1 cellular context compared by ENCODE assay signal in genomic region chr22:46815896-46816721, GRCh38.
TF ChIP-seq lines count a peak whose summit lies in the region.

No MANE protein-coding gene starts in this region.

TF ChIP-seq in HepG2, 621 proteins besides CTCF, POLR2A, EP300 and RAD21 (continued from another document and continues in another):
- TF ChIP-seq ZBTB33 (CRISPR knock-in tag; IDR thresholded peaks at IDR 0.05) (no peak), HNF4G (IDR thresholded peaks at IDR 0.05; ENCODE audit: borderline replicate concordance, low read depth, low read length) (no peak), HNF4G (CRISPR knock-in tag; IDR thresholded peaks at IDR 0.05; ENCODE audit: borderline replicate concordance, low read depth) (no peak), FOXA3 (CRISPR knock-in tag; IDR thresholded peaks at IDR 0.05) (peak; percentile 33; the same call in 1 of the 2 replicates), SOX13 (IDR thresholded peaks at IDR 0.05) (no peak), SOX13 (CRISPR knock-in tag; conservative IDR thresholded peaks at IDR 0.05 in 1 of 2, IDR thresholded peaks at IDR 0.05 in 1 of 2) (no peak), ZNF253 (CRISPR knock-in tag; IDR thresholded peaks at IDR 0.05; ENCODE audit: borderline replicate concordance) (no peak), KDM1A (CRISPR knock-in tag; IDR thresholded peaks at IDR 0.05) (no peak), TMF1 (CRISPR knock-in tag; IDR thresholded peaks at IDR 0.05; ENCODE audit: low read depth) (no peak), ZNF552 (CRISPR knock-in tag; IDR thresholded peaks at IDR 0.05; ENCODE audit: borderline replicate concordance) (no peak), RFX3 (CRISPR knock-in tag; IDR thresholded peaks at IDR 0.05) (no peak), ZKSCAN1 (IDR thresholded peaks at IDR 0.05; ENCODE audit: low read length) (no peak), ZNF431 (CRISPR knock-in tag; IDR thresholded peaks at IDR 0.05; ENCODE audit: borderline replicate concordance, low read depth) (no peak), ZBTB7B (CRISPR knock-in tag; IDR thresholded peaks at IDR 0.05) (peak; percentile 57; the same call in 1 of the 2 replicates), ZNF513 (CRISPR knock-in tag; conservative IDR thresholded peaks at IDR 0.05) (no peak), RBM39 (IDR thresholded peaks at IDR 0.05; ENCODE audit: low read depth, low read length, poor library complexity, severe bottlenecking) (peak; percentile 46), ZNF550 (CRISPR knock-in tag; IDR thresholded peaks at IDR 0.05; ENCODE audit: borderline replicate concordance) (no peak), ARNTL (CRISPR knock-in tag; IDR thresholded peaks at IDR 0.05) (no peak), HNF1B (CRISPR knock-in tag; IDR thresholded peaks at IDR 0.05) (no peak; the same call in 1 of the 2 replicates), ZBTB49 (CRISPR knock-in tag; IDR thresholded peaks at IDR 0.05; ENCODE audit: borderline replicate concordance) (no peak), FOXK2 (IDR thresholded peaks at IDR 0.05) (no peak), HMG20B (CRISPR knock-in tag; conservative IDR thresholded peaks at IDR 0.05) (no peak), HINFP (CRISPR knock-in tag; IDR thresholded peaks at IDR 0.05; ENCODE audit: low read depth) (0 out of 2 replicates have a peak, but pooled peaks have one; percentile 33), ZNF530 (CRISPR knock-in tag; IDR thresholded peaks at IDR 0.05; ENCODE audit: low read depth) (no peak), CEBPB (IDR thresholded peaks at IDR 0.05; ENCODE audit: borderline replicate concordance, low read depth, low read length) (no peak), SMAD1 (CRISPR knock-in tag; IDR thresholded peaks at IDR 0.05; ENCODE audit: borderline replicate concordance, low read depth) (no peak), XRCC5 (optimal IDR thresholded peaks at IDR 0.05; ENCODE audit: low read length) (peak; percentile 69), MXI1 (IDR thresholded peaks at IDR 0.05; ENCODE audit: borderline replicate concordance, low read depth, low read length) (no peak; the same call in 2 of the 3 replicates), ZZZ3 (CRISPR knock-in tag; IDR thresholded peaks at IDR 0.05; ENCODE audit: borderline replicate concordance) (no peak), SNRNP70 (IDR thresholded peaks at IDR 0.05; ENCODE audit: low read depth, low read length) (no peak), ZNF777 (CRISPR knock-in tag; IDR thresholded peaks at IDR 0.05) (no peak), HDAC1 (CRISPR knock-in tag; IDR thresholded peaks at IDR 0.05) (peak; percentile 66), FOXP1 (IDR thresholded peaks at IDR 0.05) (no peak), FOXP1 (CRISPR knock-in tag; IDR thresholded peaks at IDR 0.05) (peak; percentile 50; the same call in 1 of the 2 replicates)
- TF ChIP-seq, protein P1, sequence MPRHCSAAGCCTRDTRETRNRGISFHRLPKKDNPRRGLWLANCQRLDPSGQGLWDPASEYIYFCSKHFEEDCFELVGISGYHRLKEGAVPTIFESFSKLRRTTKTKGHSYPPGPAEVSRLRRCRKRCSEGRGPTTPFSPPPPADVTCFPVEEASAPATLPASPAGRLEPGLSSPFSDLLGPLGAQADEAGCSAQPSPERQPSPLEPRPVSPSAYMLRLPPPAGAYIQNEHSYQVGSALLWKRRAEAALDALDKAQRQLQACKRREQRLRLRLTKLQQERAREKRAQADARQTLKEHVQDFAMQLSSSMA (CRISPR knock-in tag; IDR thresholded peaks at IDR 0.05): no peak
- TF ChIP-seq, protein P2, sequence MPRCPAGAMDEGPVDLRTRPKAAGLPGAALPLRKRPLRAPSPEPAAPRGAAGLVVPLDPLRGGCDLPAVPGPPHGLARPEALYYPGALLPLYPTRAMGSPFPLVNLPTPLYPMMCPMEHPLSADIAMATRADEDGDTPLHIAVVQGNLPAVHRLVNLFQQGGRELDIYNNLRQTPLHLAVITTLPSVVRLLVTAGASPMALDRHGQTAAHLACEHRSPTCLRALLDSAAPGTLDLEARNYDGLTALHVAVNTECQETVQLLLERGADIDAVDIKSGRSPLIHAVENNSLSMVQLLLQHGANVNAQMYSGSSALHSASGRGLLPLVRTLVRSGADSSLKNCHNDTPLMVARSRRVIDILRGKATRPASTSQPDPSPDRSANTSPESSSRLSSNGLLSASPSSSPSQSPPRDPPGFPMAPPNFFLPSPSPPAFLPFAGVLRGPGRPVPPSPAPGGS (CRISPR knock-in tag; IDR thresholded peaks at IDR 0.05): no peak
- TF ChIP-seq, protein P3, sequence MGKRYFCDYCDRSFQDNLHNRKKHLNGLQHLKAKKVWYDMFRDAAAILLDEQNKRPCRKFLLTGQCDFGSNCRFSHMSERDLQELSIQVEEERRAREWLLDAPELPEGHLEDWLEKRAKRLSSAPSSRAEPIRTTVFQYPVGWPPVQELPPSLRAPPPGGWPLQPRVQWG (CRISPR knock-in tag; IDR thresholded peaks at IDR 0.05; ENCODE audit: borderline replicate concordance, low read depth): no peak
- TF ChIP-seq, protein P4, sequence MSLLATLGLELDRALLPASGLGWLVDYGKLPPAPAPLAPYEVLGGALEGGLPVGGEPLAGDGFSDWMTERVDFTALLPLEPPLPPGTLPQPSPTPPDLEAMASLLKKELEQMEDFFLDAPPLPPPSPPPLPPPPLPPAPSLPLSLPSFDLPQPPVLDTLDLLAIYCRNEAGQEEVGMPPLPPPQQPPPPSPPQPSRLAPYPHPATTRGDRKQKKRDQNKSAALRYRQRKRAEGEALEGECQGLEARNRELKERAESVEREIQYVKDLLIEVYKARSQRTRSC (CRISPR knock-in tag; IDR thresholded peaks at IDR 0.05; ENCODE audit: low read depth): no peak
- TF ChIP-seq, protein P5, sequence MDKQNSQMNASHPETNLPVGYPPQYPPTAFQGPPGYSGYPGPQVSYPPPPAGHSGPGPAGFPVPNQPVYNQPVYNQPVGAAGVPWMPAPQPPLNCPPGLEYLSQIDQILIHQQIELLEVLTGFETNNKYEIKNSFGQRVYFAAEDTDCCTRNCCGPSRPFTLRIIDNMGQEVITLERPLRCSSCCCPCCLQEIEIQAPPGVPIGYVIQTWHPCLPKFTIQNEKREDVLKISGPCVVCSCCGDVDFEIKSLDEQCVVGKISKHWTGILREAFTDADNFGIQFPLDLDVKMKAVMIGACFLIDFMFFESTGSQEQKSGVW (CRISPR knock-in tag; IDR thresholded peaks at IDR 0.05; ENCODE audit: borderline replicate concordance): no peak
- TF ChIP-seq, protein P6, sequence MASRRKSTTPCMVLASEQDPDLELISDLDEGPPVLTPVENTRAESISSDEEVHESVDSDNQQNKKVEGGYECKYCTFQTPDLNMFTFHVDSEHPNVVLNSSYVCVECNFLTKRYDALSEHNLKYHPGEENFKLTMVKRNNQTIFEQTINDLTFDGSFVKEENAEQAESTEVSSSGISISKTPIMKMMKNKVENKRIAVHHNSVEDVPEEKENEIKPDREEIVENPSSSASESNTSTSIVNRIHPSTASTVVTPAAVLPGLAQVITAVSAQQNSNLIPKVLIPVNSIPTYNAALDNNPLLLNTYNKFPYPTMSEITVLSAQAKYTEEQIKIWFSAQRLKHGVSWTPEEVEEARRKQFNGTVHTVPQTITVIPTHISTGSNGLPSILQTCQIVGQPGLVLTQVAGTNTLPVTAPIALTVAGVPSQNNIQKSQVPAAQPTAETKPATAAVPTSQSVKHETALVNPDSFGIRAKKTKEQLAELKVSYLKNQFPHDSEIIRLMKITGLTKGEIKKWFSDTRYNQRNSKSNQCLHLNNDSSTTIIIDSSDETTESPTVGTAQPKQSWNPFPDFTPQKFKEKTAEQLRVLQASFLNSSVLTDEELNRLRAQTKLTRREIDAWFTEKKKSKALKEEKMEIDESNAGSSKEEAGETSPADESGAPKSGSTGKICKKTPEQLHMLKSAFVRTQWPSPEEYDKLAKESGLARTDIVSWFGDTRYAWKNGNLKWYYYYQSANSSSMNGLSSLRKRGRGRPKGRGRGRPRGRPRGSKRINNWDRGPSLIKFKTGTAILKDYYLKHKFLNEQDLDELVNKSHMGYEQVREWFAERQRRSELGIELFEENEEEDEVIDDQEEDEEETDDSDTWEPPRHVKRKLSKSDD (CRISPR knock-in tag; IDR thresholded peaks at IDR 0.05; ENCODE audit: low read depth): no peak
- TF ChIP-seq, protein P7, sequence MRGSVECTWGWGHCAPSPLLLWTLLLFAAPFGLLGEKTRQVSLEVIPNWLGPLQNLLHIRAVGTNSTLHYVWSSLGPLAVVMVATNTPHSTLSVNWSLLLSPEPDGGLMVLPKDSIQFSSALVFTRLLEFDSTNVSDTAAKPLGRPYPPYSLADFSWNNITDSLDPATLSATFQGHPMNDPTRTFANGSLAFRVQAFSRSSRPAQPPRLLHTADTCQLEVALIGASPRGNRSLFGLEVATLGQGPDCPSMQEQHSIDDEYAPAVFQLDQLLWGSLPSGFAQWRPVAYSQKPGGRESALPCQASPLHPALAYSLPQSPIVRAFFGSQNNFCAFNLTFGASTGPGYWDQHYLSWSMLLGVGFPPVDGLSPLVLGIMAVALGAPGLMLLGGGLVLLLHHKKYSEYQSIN (CRISPR knock-in tag; IDR thresholded peaks at IDR 0.05; ENCODE audit: borderline replicate concordance): no peak
